Comparison of ENCODE assay signal across 14 cellular contexts in genomic region chr17:42969006-42969581, GRCh38. TPM values are rescaled to one million over a fixed set of nuclear protein-coding genes. Genes with fewer than 3 reads are reported as not detected.
DNase-seq lines count a peak whose midpoint lies in the region; ATAC-seq and TF ChIP-seq lines count a peak whose summit lies in the region.
"Had no signal": no experiment of that assay in that cellular context is flagged by ENCODE, and none has a peak within 500 bp of the region (broad histone marks: within the 10 kb centered on the region; RNA-seq: fewer than 3 reads in every experiment).

No MANE protein-coding gene starts in this region.

- no peak overlapping the region for H2AFZ ChIP-seq in osteoblast (ENCODE audit: low read length)

- intact Hi-C loops in colonic mucosa (cut with DNase I): no loop called here

- H3K4me1 ChIP-seq in osteoblast (ENCODE audit: insufficient read depth, low read length) (no peaks in the 10 kb centered on the region), colonic mucosa (no peaks in the 10 kb centered on the region)

- no peak for ATAC-seq in GM19463 (IDR thresholded peaks at IDR 0.05; ENCODE audit: unreplicated experiment)
- ATAC-seq: activated CD8-positive, alpha-beta T cell treated with anti-CD3 and anti-CD28 coated beads, Interleukin-2, amount 10 ng/mL, durations not matched to agents 7 days and 5 days had no signal

- DNase-seq in NCI-H2196 (lab: John Stamatoyannopoulos, UW; ENCODE audit: unreplicated experiment): peak; percentile 9
- no peak for DNase-seq in NCI-H2196 treated with DMSO at 0.1 percent for 48 hours (lab: John Stamatoyannopoulos, UW; ENCODE audit: unreplicated experiment)
- peak; percentile 72 for DNase-seq in NB4 (ENCODE audit: low read depth)
- DNase-seq in cardiac fibroblast (ENCODE audit: low read depth in 2 of 2): peak; percentile 29 to 55
- DNase-seq in osteoblast (ENCODE audit: insufficient read length, low spot score, missing footprints): peak; percentile 17
- DNase-seq in colonic mucosa: no peak
- DNase-seq in activated effector memory CD4-positive, alpha-beta T cell treated with Interleukin-2 at 50 U/mL for 16 hours: no peak
- DNase-seq: activated CD8-positive, alpha-beta T cell treated with anti-CD3 and anti-CD28 coated beads, Interleukin-2, amount 10 ng/mL, durations not matched to agents 7 days and 5 days; NCI-H2171 treated with DMSO at 0.1 percent for 48 hours; stimulated activated CD8-positive, alpha-beta memory T cell treated with anti-CD3 and anti-CD28 coated beads, Interleukin-4, amount 100 ng/mL, for 48 hours; T1000; transverse colon had no signal

- H3K4me2 ChIP-seq in osteoblast (ENCODE audit: insufficient read depth, low read length): no peak overlapping the region

- TF ChIP-seq CTCF in NB4 (IDR thresholded peaks at IDR 0.05; ENCODE audit: low read depth, low read length) (no peak), cardiac fibroblast (IDR thresholded peaks at IDR 0.05; ENCODE audit: low read depth, low read length) (no peak), osteoblast (IDR thresholded peaks at IDR 0.05; ENCODE audit: extremely low read depth, low read depth, low read length) (no peak), colonic mucosa (IDR thresholded peaks at IDR 0.05) (no peak)

- H3K79me2 ChIP-seq in osteoblast (ENCODE audit: insufficient read depth, low read length): peaks cover 5% of the 10 kb centered on the region

- H4K20me1 ChIP-seq in osteoblast (ENCODE audit: insufficient read depth, low read length): no peaks in the 10 kb centered on the region

- H3K9me3 ChIP-seq in osteoblast (ENCODE audit: low read depth, low read length): no peaks in the 10 kb centered on the region
- no peaks in the 10 kb centered on the region for H3K9me3 ChIP-seq in colonic mucosa
- H3K9me3 ChIP-seq: transverse colon had no signal

- H3K4me3 ChIP-seq in NB4 (ENCODE audit: low read depth, low read length): no peak overlapping the region
- H3K4me3 ChIP-seq in cardiac fibroblast (replicated peaks in 1 of 2; ENCODE audit: low read depth in 2 of 2, low read length in 2 of 2): no peak overlapping the region
- H3K4me3 ChIP-seq in osteoblast (ENCODE audit: insufficient read depth, low read length): no peak overlapping the region
- H3K4me3 ChIP-seq in colonic mucosa: no peak overlapping the region
- H3K4me3 ChIP-seq: transverse colon had no signal

- H3K36me3 ChIP-seq in osteoblast (ENCODE audit: insufficient read depth, low read length) (no peaks in the 10 kb centered on the region), colonic mucosa (no peaks in the 10 kb centered on the region)
- H3K36me3 ChIP-seq: transverse colon had no signal

- no peak for TF ChIP-seq POLR2A in NB4 (IDR thresholded peaks at IDR 0.05; ENCODE audit: extremely low read depth, insufficient read length)

- no peaks in the 10 kb centered on the region for H3K27me3 ChIP-seq in osteoblast (ENCODE audit: insufficient read depth, low read length)
- no peaks in the 10 kb centered on the region for H3K27me3 ChIP-seq in colonic mucosa
- H3K27me3 ChIP-seq: transverse colon had no signal

- H3K27ac ChIP-seq in osteoblast (ENCODE audit: low read depth, low read length): no peak overlapping the region
- no peak overlapping the region for H3K27ac ChIP-seq in colonic mucosa
- H3K27ac ChIP-seq: RWPE1, transverse colon had no signal

- H3K9ac ChIP-seq in colonic mucosa (ENCODE audit: low read depth in 2 of 2, low read length in 2 of 2): no peak overlapping the region

RNA-seq across cellular contexts. Expression of gene AARSD1, which starts 4.8 kb away (rescaled TPM):
- total RNA-seq in osteoblast: 14.1 and 16.2 TPM in 2 replicates
- 10 to 100 TPM; 19.8 to 34.3 TPM for total RNA-seq in colonic mucosa

RNA-seq across cellular contexts. Expression of gene PTGES3L, which starts 10.8 kb away (rescaled TPM):
- under 0.01 and 0.29 TPM in 2 replicates for total RNA-seq in osteoblast
- total RNA-seq in colonic mucosa: 1 to 10 TPM; 1.5 to 2.4 TPM

RNA-seq across cellular contexts. Expression of gene RUNDC1, which starts 11.3 kb away (rescaled TPM):
- 8.8 and 10.1 TPM in 2 replicates for total RNA-seq in osteoblast
- 10 to 100 TPM; 18.7 to 22.3 TPM for total RNA-seq in colonic mucosa

RNA-seq across cellular contexts. Expression of gene RPL27, which starts 29.1 kb away (rescaled TPM):
- total RNA-seq in osteoblast (878 and 1,256 TPM in 2 replicates), colonic mucosa (100 to 1,000 TPM; 707 to 851 TPM)

RNA-seq across cellular contexts. Expression of gene IFI35, which starts 37.5 kb away (rescaled TPM):
- total RNA-seq in osteoblast (28.6 and 45.2 TPM in 2 replicates), colonic mucosa (10 to 100 TPM; 25.9 to 27.9 TPM)

Comparison
In these comparisons a context has a peak if more than half of its experiments do, and no peak if none do; other contexts are left out.
1. DNase-seq: peak in NCI-H2196 (single experiment), NB4 (single experiment), cardiac fibroblast (2 of 2) and osteoblast (single experiment); none in NCI-H2196 treated with DMSO at 0.1 percent for 48 hours (single experiment), colonic mucosa (single experiment) and activated effector memory CD4-positive, alpha-beta T cell treated with Interleukin-2 at 50 U/mL for 16 hours (single experiment).